In the genomic region with DNA sequence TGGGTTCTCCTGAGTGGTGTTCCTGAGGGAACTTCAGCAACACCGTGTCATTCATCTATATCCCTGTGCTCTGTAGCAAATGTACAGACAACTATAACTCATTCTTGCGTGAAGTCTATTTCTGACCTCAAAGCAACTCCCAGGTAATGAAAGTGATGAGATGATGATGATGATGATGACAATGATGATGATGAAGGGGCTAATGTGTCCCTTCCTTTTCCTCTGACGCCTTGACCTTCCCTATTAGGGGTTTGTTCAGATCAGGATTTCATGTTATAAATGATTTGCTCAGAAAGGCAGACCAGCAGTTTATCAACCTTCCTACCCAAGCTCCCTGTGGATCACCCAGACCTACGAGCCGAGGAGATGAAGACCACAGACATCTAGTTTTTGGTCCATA, we compare ENCODE assay signal across 18 cellular contexts.
DNase-seq lines count a peak whose midpoint lies in the region; ATAC-seq, FAIRE-seq and TF ChIP-seq lines count a peak whose summit lies in the region.
"Had no signal": no experiment of that assay in that cellular context is flagged by ENCODE, and none has a peak within 500 bp of the region (broad histone marks: within the 10 kb centered on the region; RNA-seq: fewer than 3 reads in every experiment).

No MANE protein-coding gene starts in this region.

- intact Hi-C loops in HepG2 (cut with micrococcal nuclease; ENCODE audit: unreplicated experiment) (no loop called here), right lobe of liver (cut with DNase I) (no loop called here), esophagus muscularis mucosa (cut with DNase I) (no loop called here)

- TF ChIP-seq POLR2A in HepG2 (IDR thresholded peaks at IDR 0.05; ENCODE audit: insufficient read depth in 1 of 2, low read depth in 2 of 2, low read length in 2 of 2) (no peak), right lobe of liver (IDR thresholded peaks at IDR 0.05) (no peak), esophagus muscularis mucosa (IDR thresholded peaks at IDR 0.05; ENCODE audit: low read depth) (no peak)

- no peak overlapping the region for H4K91ac ChIP-seq in mesenchymal stem cell (ENCODE audit: low read length)

- no peak overlapping the region for H3K4ac ChIP-seq in mesenchymal stem cell (ENCODE audit: low read depth in 1 of 2, low read length in 2 of 2)

- no peaks in the 10 kb centered on the region for H4K20me1 ChIP-seq in HepG2 (ENCODE audit: insufficient read depth, low read length)

- H3K79me2 ChIP-seq in HepG2 (ENCODE audit: insufficient read depth, low read length), result no peaks in the 10 kb centered on the region

- H3K27ac ChIP-seq in HepG2 (ENCODE audit: extremely low read length, insufficient read depth, low read length) (no peak overlapping the region), right lobe of liver (no peak overlapping the region), esophagus muscularis mucosa (replicated peaks in 1 of 4) (peak overlapping the region; percentile 79 to 82 (median 81)), mesenchymal stem cell (ENCODE audit: low read length, poor library complexity, severe bottlenecking) (no peak overlapping the region)
- H3K27ac ChIP-seq: 22Rv1, A549, C4-2B had no signal

- peak overlapping the region; percentile 33 for H2AK5ac ChIP-seq in mesenchymal stem cell (ENCODE audit: low read length, severe bottlenecking)

- H2AFZ ChIP-seq in HepG2 (ENCODE audit: low read length) (no peak overlapping the region), mesenchymal stem cell (ENCODE audit: low read depth, low read length) (no peak overlapping the region)

- DNase-seq in HepG2 (ENCODE audit: low spot score) (no peak), right lobe of liver (no peak), esophagus muscularis mucosa (ENCODE audit: extremely low spot score) (no peak), mesenchymal stem cell (no peak), kidney glomerular epithelial cell (lab: John Stamatoyannopoulos, UW) (no peak), UCSD-AML1 (lab: John Stamatoyannopoulos, UW; ENCODE audit: unreplicated experiment) (no peak)
- DNase-seq in activated CD4-positive, alpha-beta T cell treated with anti-CD3 and anti-CD28 coated beads, Interleukin-2, amount 10 ng/mL, durations not matched to agents 7 days and 5 days, result no peak
- DNase-seq: AML-193; CD4-positive, alpha-beta T cell; GOT3; H9 had no signal

- H3K9me3 ChIP-seq in HepG2 (ENCODE audit: low read length), result no peaks in the 10 kb centered on the region
- no peaks in the 10 kb centered on the region for H3K9me3 ChIP-seq in right lobe of liver
- H3K9me3 ChIP-seq in esophagus muscularis mucosa, result no peaks in the 10 kb centered on the region
- H3K9me3 ChIP-seq in mesenchymal stem cell (ENCODE audit: control insufficient read depth, low read length), result no peaks in the 10 kb centered on the region
- H3K9me3 ChIP-seq: A549, Caco-2 had no signal

- H3K9me3 Mint-ChIP-seq in activated CD4-positive, alpha-beta T cell treated with anti-CD3 and anti-CD28 coated beads, Interleukin-2, amount 10 ng/mL, durations not matched to agents 7 days and 5 days, result peaks cover 2% of the 10 kb centered on the region
- H3K9me3 Mint-ChIP-seq: CD4-positive, alpha-beta T cell; H9 had no signal

- H4K8ac ChIP-seq in mesenchymal stem cell (ENCODE audit: low read length), result no peak overlapping the region

- no peak for ATAC-seq in HepG2
- ATAC-seq in right lobe of liver, result no peak
- ATAC-seq: A549 had no signal

- TF ChIP-seq CTCF in HepG2 (CRISPR knock-in tag; IDR thresholded peaks at IDR 0.05), result no peak
- no peak for TF ChIP-seq CTCF in right lobe of liver (IDR thresholded peaks at IDR 0.05)
- no peak for TF ChIP-seq CTCF in esophagus muscularis mucosa (IDR thresholded peaks at IDR 0.05)

- no peak overlapping the region for H3K4me3 Mint-ChIP-seq in activated CD4-positive, alpha-beta T cell treated with anti-CD3 and anti-CD28 coated beads, Interleukin-2, amount 10 ng/mL, durations not matched to agents 7 days and 5 days
- H3K4me3 Mint-ChIP-seq: CD4-positive, alpha-beta T cell; H9 had no signal

- no peak overlapping the region for H2BK5ac ChIP-seq in mesenchymal stem cell (ENCODE audit: low read depth, low read length, poor library complexity, severe bottlenecking)

- no peak for TF ChIP-seq EP300 in HepG2 (IDR thresholded peaks at IDR 0.05; ENCODE audit: low read depth in 2 of 2, low read length in 2 of 2)
- no peak for TF ChIP-seq EP300 in HepG2 (CRISPR knock-in tag; IDR thresholded peaks at IDR 0.05; ENCODE audit: borderline replicate concordance)
- no peak for TF ChIP-seq EP300 in esophagus muscularis mucosa (IDR thresholded peaks at IDR 0.05)

- no peak overlapping the region for H3K27ac Mint-ChIP-seq in activated CD4-positive, alpha-beta T cell treated with anti-CD3 and anti-CD28 coated beads, Interleukin-2, amount 10 ng/mL, durations not matched to agents 7 days and 5 days
- H3K27ac Mint-ChIP-seq: CD4-positive, alpha-beta T cell; H9 had no signal

- H2BK12ac ChIP-seq in mesenchymal stem cell (ENCODE audit: low read length in 2 of 2), result no peak overlapping the region

- no peak overlapping the region for H3K23ac ChIP-seq in mesenchymal stem cell (ENCODE audit: low read length in 2 of 2)

- H3K27me3 ChIP-seq in HepG2 (ENCODE audit: control insufficient read depth in 1 of 2, insufficient read depth in 2 of 2, low read length in 2 of 2), result peaks cover 1 to 53% of the 10 kb centered on the region in 2 experiments; a peak in 2 of 5 replicates
- H3K27me3 ChIP-seq in right lobe of liver, result no peaks in the 10 kb centered on the region
- no peaks in the 10 kb centered on the region for H3K27me3 ChIP-seq in esophagus muscularis mucosa
- peaks cover 3 to 16% of the 10 kb centered on the region in 2 experiments for H3K27me3 ChIP-seq in mesenchymal stem cell (ENCODE audit: control insufficient read depth in 1 of 2, insufficient read depth in 1 of 2, low read length in 2 of 2)

- no peaks in the 10 kb centered on the region for H3K79me1 ChIP-seq in mesenchymal stem cell (replicated peaks; ENCODE audit: low read length, poor library complexity, severe bottlenecking)

- POLR2A ChIA-PET in HepG2 (lab: Yijun Ruan, JAX), result no interaction called here
- POLR2A ChIA-PET in activated CD4-positive, alpha-beta T cell treated with anti-CD3 and anti-CD28 coated beads, Interleukin-2, amount 10 ng/mL, durations not matched to agents 7 days and 5 days (lab: Charles Lee), result no interaction called here

- CTCF ChIA-PET in HepG2 (lab: Yijun Ruan, JAX; ENCODE audit: low intra/inter-chr PET ratio, low total read pairs), result no interaction called here
- CTCF ChIA-PET in activated CD4-positive, alpha-beta T cell treated with anti-CD3 and anti-CD28 coated beads, Interleukin-2, amount 10 ng/mL, durations not matched to agents 7 days and 5 days (lab: Charles Lee), result no interaction called here

- H3K36me3 ChIP-seq in HepG2 (replicated peaks in 1 of 2; ENCODE audit: control insufficient read depth in 1 of 2, insufficient read depth in 2 of 2, low read length in 2 of 2) (no peaks in the 10 kb centered on the region), right lobe of liver (no peaks in the 10 kb centered on the region), esophagus muscularis mucosa (no peaks in the 10 kb centered on the region), mesenchymal stem cell (ENCODE audit: control insufficient read depth in 1 of 2, insufficient read depth in 2 of 2, low read depth in 1 of 2, low read length in 2 of 2) (no peaks in the 10 kb centered on the region)

- no peak overlapping the region for H2BK120ac ChIP-seq in mesenchymal stem cell (ENCODE audit: low read depth, low read length)

- no peak overlapping the region for H3K18ac ChIP-seq in mesenchymal stem cell (ENCODE audit: low read depth in 1 of 2, low read length in 2 of 2)

- no peak overlapping the region for H3K14ac ChIP-seq in mesenchymal stem cell (ENCODE audit: low read length in 2 of 2)

- 25% methylated on average over 5 of the region's 5 CpGs for WGBS in HepG2 (ENCODE audit: low lambda C conversion rate)
- 83% methylated on average over 3 of the region's 5 CpGs for WGBS in right lobe of liver (ENCODE audit: insufficient coverage, low coverage, low lambda C conversion rate, missing lambda C conversion rate)
- 87% methylated on average over 5 of the region's 5 CpGs for WGBS in esophagus muscularis mucosa
- WGBS in mesenchymal stem cell, result 87% methylated on average over 4 of the region's 5 CpGs

- no peak overlapping the region for H2BK15ac ChIP-seq in mesenchymal stem cell (ENCODE audit: low read depth, poor library complexity, severe bottlenecking)

- no peak overlapping the region for H3K9ac ChIP-seq in HepG2 (ENCODE audit: insufficient read depth, low read depth, low read length)
- no peak overlapping the region for H3K9ac ChIP-seq in mesenchymal stem cell (ENCODE audit: low read length)

- H3K4me2 ChIP-seq in HepG2 (ENCODE audit: low read depth, low read length) (no peak overlapping the region), mesenchymal stem cell (ENCODE audit: low read length, poor library complexity, severe bottlenecking) (no peak overlapping the region)
- H3K4me2 ChIP-seq: A549 had no signal

- no peak for FAIRE-seq in HepG2 (lab: Jason Lieb, UNC)
- FAIRE-seq: A549, D721Med, G401.6, GM12891 had no signal

- H3K4me1 ChIP-seq in HepG2 (ENCODE audit: insufficient read depth, low read length), result no peaks in the 10 kb centered on the region
- H3K4me1 ChIP-seq in right lobe of liver, result no peaks in the 10 kb centered on the region
- H3K4me1 ChIP-seq in esophagus muscularis mucosa, result peaks cover 0 to 45% (median 38%) of the 10 kb centered on the region in 4 donors
- H3K4me1 ChIP-seq in mesenchymal stem cell (ENCODE audit: control insufficient read depth, insufficient read depth, low read depth, low read length), result peaks cover 17% of the 10 kb centered on the region
- H3K4me1 ChIP-seq: A549 had no signal

- no TSS peak for BruUV-seq in HepG2 (replicated peaks; lab: Mats Ljungman, UMichigan)

- in situ Hi-C loops in HepG2 (cut with HindIII; ENCODE audit: extremely low pct_ligation_motif_present, low pct_unique_long_range_greater_than_20kb), result no loop called here

- H3K4me3 ChIP-seq in HepG2 (replicated peaks in 1 of 3; ENCODE audit: insufficient read depth in 1 of 3, low read depth in 2 of 3, low read length in 3 of 3) (no peak overlapping the region), right lobe of liver (no peak overlapping the region), esophagus muscularis mucosa (no peak overlapping the region), mesenchymal stem cell (ENCODE audit: insufficient read depth in 1 of 2, low read depth in 1 of 2, low read length in 2 of 2) (no peak overlapping the region)
- H3K4me3 ChIP-seq: A549 had no signal

- no peaks in the 10 kb centered on the region for H3K27me3 Mint-ChIP-seq in activated CD4-positive, alpha-beta T cell treated with anti-CD3 and anti-CD28 coated beads, Interleukin-2, amount 10 ng/mL, durations not matched to agents 7 days and 5 days
- H3K27me3 Mint-ChIP-seq: CD4-positive, alpha-beta T cell had no signal

- no peak for TF ChIP-seq RAD21 in HepG2 (CRISPR knock-in tag; IDR thresholded peaks at IDR 0.05)

- no peaks in the 10 kb centered on the region for H3K36me3 Mint-ChIP-seq in activated CD4-positive, alpha-beta T cell treated with anti-CD3 and anti-CD28 coated beads, Interleukin-2, amount 10 ng/mL, durations not matched to agents 7 days and 5 days (ENCODE audit: low read depth)

- H3K4me1 Mint-ChIP-seq in activated CD4-positive, alpha-beta T cell treated with anti-CD3 and anti-CD28 coated beads, Interleukin-2, amount 10 ng/mL, durations not matched to agents 7 days and 5 days, result no peaks in the 10 kb centered on the region

TF ChIP-seq in HepG2, 621 proteins besides CTCF, POLR2A, EP300 and RAD21 (continues in another document):
- TF ChIP-seq REL (CRISPR knock-in tag; conservative IDR thresholded peaks at IDR 0.05), result no peak

Comparison
In these comparisons a context has a peak if more than half of its experiments do, and no peak if none do; other contexts are left out.
1. H3K27ac ChIP-seq: peak in esophagus muscularis mucosa (4 of 4); none in HepG2 (single experiment), right lobe of liver (0 of 3) and mesenchymal stem cell (single experiment).